In genomic region chr1:156336242-156336641, GRCh38 we compare ENCODE assay signal across 9 cellular contexts. TPM values are rescaled to one million over a fixed set of nuclear protein-coding genes. Genes with fewer than 3 reads are reported as not detected.
DNase-seq lines count a peak whose midpoint lies in the region; ATAC-seq and TF ChIP-seq lines count a peak whose summit lies in the region.
"Had no signal": no experiment of that assay in that cellular context is flagged by ENCODE, and none has a peak within 500 bp of the region (broad histone marks: within the 10 kb centered on the region; RNA-seq: fewer than 3 reads in every experiment).

No MANE protein-coding gene starts in this region.

- no peak for TF ChIP-seq EP300 in esophagus muscularis mucosa (IDR thresholded peaks at IDR 0.05)

- WGBS in esophagus muscularis mucosa = 74% methylated on average over 4 of the region's 4 CpGs

- no peaks in the 10 kb centered on the region for H3K27me3 Mint-ChIP-seq in activated CD8-positive, alpha-beta memory T cell treated with anti-CD3 and anti-CD28 coated beads, Interleukin-2, amount 10 ng/mL, durations not matched to agents 7 days and 5 days
- no peaks in the 10 kb centered on the region for H3K27me3 Mint-ChIP-seq in stimulated activated naive CD8-positive, alpha-beta T cell treated with anti-CD3 and anti-CD28 coated beads, Interleukin-15, Interleukin-2, amounts not matched to agents 100 ng/mL and 50 ng/mL, for 24 hours

- peaks cover 19 to 29% (median 25%) of the 10 kb centered on the region in 4 donors for H3K4me1 ChIP-seq in esophagus muscularis mucosa

- H3K27ac ChIP-seq in esophagus muscularis mucosa (replicated peaks in 1 of 4) = no peak overlapping the region

- H3K4me1 Mint-ChIP-seq in activated CD8-positive, alpha-beta memory T cell treated with anti-CD3 and anti-CD28 coated beads, Interleukin-2, amount 10 ng/mL, durations not matched to agents 7 days and 5 days = peaks cover 31% of the 10 kb centered on the region
- H3K4me1 Mint-ChIP-seq in stimulated activated naive CD8-positive, alpha-beta T cell treated with anti-CD3 and anti-CD28 coated beads, Interleukin-15, Interleukin-2, amounts not matched to agents 100 ng/mL and 50 ng/mL, for 24 hours (ENCODE audit: low read depth) = peaks cover 48% of the 10 kb centered on the region

- no peak for TF ChIP-seq CTCF in esophagus muscularis mucosa (IDR thresholded peaks at IDR 0.05)
- no peak for TF ChIP-seq CTCF in omental fat pad (IDR thresholded peaks at IDR 0.05)

- no peaks in the 10 kb centered on the region for H3K9me3 Mint-ChIP-seq in activated CD8-positive, alpha-beta memory T cell treated with anti-CD3 and anti-CD28 coated beads, Interleukin-2, amount 10 ng/mL, durations not matched to agents 7 days and 5 days (ENCODE audit: low read depth)
- H3K9me3 Mint-ChIP-seq in stimulated activated naive CD8-positive, alpha-beta T cell treated with anti-CD3 and anti-CD28 coated beads, Interleukin-15, Interleukin-2, amounts not matched to agents 100 ng/mL and 50 ng/mL, for 24 hours = no peaks in the 10 kb centered on the region

- peaks cover 28 to 45% (median 44%) of the 10 kb centered on the region in 4 donors for H3K36me3 ChIP-seq in esophagus muscularis mucosa

- H3K4me3 Mint-ChIP-seq in activated CD8-positive, alpha-beta memory T cell treated with anti-CD3 and anti-CD28 coated beads, Interleukin-2, amount 10 ng/mL, durations not matched to agents 7 days and 5 days = peak overlapping the region; percentile 95
- peak overlapping the region; percentile 98 for H3K4me3 Mint-ChIP-seq in stimulated activated naive CD8-positive, alpha-beta T cell treated with anti-CD3 and anti-CD28 coated beads, Interleukin-15, Interleukin-2, amounts not matched to agents 100 ng/mL and 50 ng/mL, for 24 hours

- no peak for ATAC-seq in activated CD8-positive, alpha-beta memory T cell treated with anti-CD3 and anti-CD28 coated beads, Interleukin-2, amount 10 ng/mL, durations not matched to agents 7 days and 5 days
- no peak for ATAC-seq in omental fat pad (ENCODE audit: low FRiP score)

- no peaks in the 10 kb centered on the region for H3K9me3 ChIP-seq in esophagus muscularis mucosa

- H3K4me3 ChIP-seq in esophagus muscularis mucosa = peak overlapping the region; percentile 78 to 94 (median 88)

- DNase-seq in activated CD8-positive, alpha-beta memory T cell treated with anti-CD3 and anti-CD28 coated beads, Interleukin-2, amount 10 ng/mL, durations not matched to agents 7 days and 5 days = peak; percentile 45
- no peak for DNase-seq in activated CD8-positive, alpha-beta memory T cell treated with anti-CD3 and anti-CD28 coated beads, Interleukin-2, amount 50 U/mL, for 48 hours
- DNase-seq in RPMI8226 = peak; percentile 48
- DNase-seq in esophagus muscularis mucosa (ENCODE audit: extremely low spot score) = no peak
- no peak for DNase-seq in KG1 (lab: John Stamatoyannopoulos, UW)
- no peak for DNase-seq in NCI-H2171 treated with DMSO at 0.1 percent for 48 hours (lab: John Stamatoyannopoulos, UW)
- no peak for DNase-seq in omental fat pad (ENCODE audit: low spot score)

- H3K27ac Mint-ChIP-seq in activated CD8-positive, alpha-beta memory T cell treated with anti-CD3 and anti-CD28 coated beads, Interleukin-2, amount 10 ng/mL, durations not matched to agents 7 days and 5 days = peak overlapping the region; percentile 89
- peak overlapping the region; percentile 94 for H3K27ac Mint-ChIP-seq in stimulated activated naive CD8-positive, alpha-beta T cell treated with anti-CD3 and anti-CD28 coated beads, Interleukin-15, Interleukin-2, amounts not matched to agents 100 ng/mL and 50 ng/mL, for 24 hours

- no peaks in the 10 kb centered on the region for H3K27me3 ChIP-seq in esophagus muscularis mucosa

- H3K36me3 Mint-ChIP-seq in activated CD8-positive, alpha-beta memory T cell treated with anti-CD3 and anti-CD28 coated beads, Interleukin-2, amount 10 ng/mL, durations not matched to agents 7 days and 5 days = peaks cover 39% of the 10 kb centered on the region
- H3K36me3 Mint-ChIP-seq in stimulated activated naive CD8-positive, alpha-beta T cell treated with anti-CD3 and anti-CD28 coated beads, Interleukin-15, Interleukin-2, amounts not matched to agents 100 ng/mL and 50 ng/mL, for 24 hours (ENCODE audit: low read depth) = peaks cover 63% of the 10 kb centered on the region

- CTCF ChIA-PET in activated CD8-positive, alpha-beta memory T cell treated with anti-CD3 and anti-CD28 coated beads, Interleukin-2, amount 10 ng/mL, durations not matched to agents 7 days and 5 days (lab: Charles Lee) = interaction anchor here (0.8 to 3.5 kb wide), 9 partner anchors 10 to 194 kb away, joined by 3 to 16 read pairs (median 5); no protein-coding TSS in a partner anchor

- intact Hi-C loops in esophagus muscularis mucosa (cut with DNase I) = no loop called here

- no peak for TF ChIP-seq POLR2A in esophagus muscularis mucosa (IDR thresholded peaks at IDR 0.05; ENCODE audit: low read depth)

RNA-seq across cellular contexts. Expression of gene CCT3, which starts 1.9 kb away (rescaled TPM):
- 100 to 1,000 TPM; 253 to 361 TPM for total RNA-seq in activated CD8-positive, alpha-beta memory T cell treated with anti-CD3 and anti-CD28 coated beads, Interleukin-2, amount 10 ng/mL, durations not matched to agents 7 days and 5 days
- total RNA-seq in esophagus muscularis mucosa = 100 to 1,000 TPM; 172 to 241 (median 222) TPM
- total RNA-seq in omental fat pad = 100 to 1,000 TPM; 187 to 277 (median 213) TPM

RNA-seq across cellular contexts. Expression of gene TSACC, which starts 2.1 kb away (rescaled TPM):
- not detected for total RNA-seq in activated CD8-positive, alpha-beta memory T cell treated with anti-CD3 and anti-CD28 coated beads, Interleukin-2, amount 10 ng/mL, durations not matched to agents 7 days and 5 days
- total RNA-seq in esophagus muscularis mucosa (not detected), omental fat pad (not detected)
- total RNA-seq: LHCN-M2 had no signal

RNA-seq across cellular contexts. Expression of gene RHBG, which starts 32.8 kb away (rescaled TPM):
- not detected for total RNA-seq in activated CD8-positive, alpha-beta memory T cell treated with anti-CD3 and anti-CD28 coated beads, Interleukin-2, amount 10 ng/mL, durations not matched to agents 7 days and 5 days
- total RNA-seq in esophagus muscularis mucosa = not detected
- total RNA-seq in omental fat pad = not detected
- total RNA-seq: LHCN-M2 had no signal

RNA-seq across cellular contexts. Expression of gene VHLL, which starts 37.1 kb away (rescaled TPM):
- not detected for total RNA-seq in activated CD8-positive, alpha-beta memory T cell treated with anti-CD3 and anti-CD28 coated beads, Interleukin-2, amount 10 ng/mL, durations not matched to agents 7 days and 5 days
- total RNA-seq in esophagus muscularis mucosa (not detected), omental fat pad (not detected)
- total RNA-seq: LHCN-M2 had no signal

RNA-seq across cellular contexts. Expression of gene GLMP, which starts 40.8 kb away (rescaled TPM):
- 10 to 100 TPM; 24.7 to 28.9 TPM for total RNA-seq in activated CD8-positive, alpha-beta memory T cell treated with anti-CD3 and anti-CD28 coated beads, Interleukin-2, amount 10 ng/mL, durations not matched to agents 7 days and 5 days
- total RNA-seq in esophagus muscularis mucosa (10 to 100 TPM; 27.0 to 47.8 (median 37.5) TPM), omental fat pad (10 to 100 TPM; 44.0 to 71.1 (median 55.9) TPM)

Comparison
In these comparisons a context has a peak if more than half of its experiments do, and no peak if none do; other contexts are left out.
1. DNase-seq: peak in activated CD8-positive, alpha-beta memory T cell treated with anti-CD3 and anti-CD28 coated beads, Interleukin-2, amount 10 ng/mL, durations not matched to agents 7 days and 5 days (single experiment) and RPMI8226 (single experiment); none in activated CD8-positive, alpha-beta memory T cell treated with anti-CD3 and anti-CD28 coated beads, Interleukin-2, amount 50 U/mL, for 48 hours (single experiment), esophagus muscularis mucosa (single experiment), KG1 (single experiment), NCI-H2171 treated with DMSO at 0.1 percent for 48 hours (single experiment) and omental fat pad (single experiment).